ENCODE assay signal across 1 cellular context in the genomic region with DNA sequence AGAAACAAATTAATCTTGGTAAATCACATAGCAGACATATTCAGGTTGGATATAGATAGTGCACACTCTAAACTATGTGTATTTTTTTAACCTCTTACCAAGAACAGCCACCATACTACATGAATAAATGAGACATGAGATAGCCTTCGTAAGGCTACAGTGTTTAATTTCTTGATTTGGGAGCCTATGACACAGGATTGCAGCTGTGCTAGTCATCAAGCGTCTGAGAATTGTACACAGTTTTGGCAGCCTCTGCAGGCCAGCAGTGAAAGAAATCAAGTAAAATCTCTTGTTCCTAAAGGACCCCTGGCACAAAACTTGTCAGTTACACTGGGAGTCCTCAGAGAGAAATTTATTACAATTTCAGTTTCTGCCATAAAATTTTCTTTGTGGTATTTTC.
TF ChIP-seq lines count a peak whose summit lies in the region.

No MANE protein-coding gene starts in this region.

TF ChIP-seq in IMR-90, 13 proteins besides CTCF, POLR2A, EP300 and RAD21:
- TF ChIP-seq MAZ (IDR thresholded peaks at IDR 0.05; ENCODE audit: borderline replicate concordance, low read depth, low read length), result no peak
- TF ChIP-seq CEBPB (IDR thresholded peaks at IDR 0.05; ENCODE audit: low read depth, low read length), result peak; percentile 55; the same call in 1 of the 2 replicates
- TF ChIP-seq FOS (IDR thresholded peaks at IDR 0.05; ENCODE audit: low read depth, low read length), result peak; percentile 47; the same call in 1 of the 2 replicates
